ENCODE assay signal across 1 cellular context in genomic region chr7:148888300-148888699, GRCh38.
A peak's percentile ranks its signal among the peaks of the same experiment; 100 is the strongest.
TF ChIP-seq lines count a peak whose summit lies in the region.

No MANE protein-coding gene starts in this region.

TF ChIP-seq in HepG2, 621 proteins besides CTCF, POLR2A, EP300 and RAD21:
- no peak for TF ChIP-seq HDAC6 (IDR thresholded peaks at IDR 0.05; ENCODE audit: low read depth, low read length)
- peak; percentile 80 for TF ChIP-seq ZNF770 (CRISPR knock-in tag; IDR thresholded peaks at IDR 0.05)
- no peak for TF ChIP-seq ZNF639 (CRISPR knock-in tag; conservative IDR thresholded peaks at IDR 0.05)
